ENCODE assay signal across 14 cellular contexts in genomic region chr7:82410461-82410860, GRCh38. TPM values are rescaled to one million over a fixed set of nuclear protein-coding genes. Genes with fewer than 3 reads are reported as not detected.
DNase-seq lines count a peak whose midpoint lies in the region; ATAC-seq and TF ChIP-seq lines count a peak whose summit lies in the region.
"Had no signal": no experiment of that assay in that cellular context is flagged by ENCODE, and none has a peak within 500 bp of the region (broad histone marks: within the 10 kb centered on the region; RNA-seq: fewer than 3 reads in every experiment).

No MANE protein-coding gene starts in this region.

- no peaks in the 10 kb centered on the region for H3K36me3 ChIP-seq in cardiac muscle cell
- no peaks in the 10 kb centered on the region for H3K36me3 ChIP-seq in ovary
- H3K36me3 ChIP-seq: ascending aorta, Peyer's patch, tibial nerve had no signal

- no peaks in the 10 kb centered on the region for H3K36me3 Mint-ChIP-seq in stimulated activated naive B cell treated with anti-CD40 and anti-IgM and Interleukin-4, amounts not matched to agents 10 μg/mL and 1 μg/mL and 100 μg/mL, for 72 hours
- H3K36me3 Mint-ChIP-seq: CD14-positive monocyte had no signal

- H3K4me1 ChIP-seq in cardiac muscle cell (ENCODE audit: low read depth) (peaks cover 32% of the 10 kb centered on the region), ovary (ENCODE audit: insufficient read depth) (peaks cover 2% of the 10 kb centered on the region)
- H3K4me1 ChIP-seq: ascending aorta, Peyer's patch, tibial nerve had no signal

- intact Hi-C loops in ovary (cut with DNase I), result no loop called here

- DNase-seq in NCI-H1105 treated with DMSO at 0.1 percent for 48 hours (lab: John Stamatoyannopoulos, UW) (peak; percentile 94), NCI-H510A treated with DMSO at 0.1 percent for 48 hours (lab: John Stamatoyannopoulos, UW) (peak; percentile 63), cardiac muscle cell (ENCODE audit: low read depth in 1 of 2, low spot score in 1 of 2) (peak in 1 of 2 donors; percentile 81), putamen (ENCODE audit: low spot score) (peak; percentile 74), ovary (no peak), CD1c-positive myeloid dendritic cell (ENCODE audit: extremely low spot score) (no peak)
- no peak for DNase-seq in stimulated activated naive B cell treated with anti-CD40 and anti-IgM and Interleukin-4, amounts not matched to agents 10 μg/mL and 1 μg/mL and 100 μg/mL, for 72 hours
- no peak for DNase-seq in activated naive CD4-positive, alpha-beta T cell treated with anti-CD3 and anti-CD28 coated beads, Interleukin-2, amount 50 U/mL, for 16 hours
- DNase-seq: activated CD8-positive, alpha-beta memory T cell treated with anti-CD3 and anti-CD28 coated beads, Interleukin-2, amount 50 U/mL, for 4 hours; Peyer's patch had no signal

- H3K27me3 Mint-ChIP-seq in stimulated activated naive B cell treated with anti-CD40 and anti-IgM and Interleukin-4, amounts not matched to agents 10 μg/mL and 1 μg/mL and 100 μg/mL, for 72 hours, result no peaks in the 10 kb centered on the region

- no peak for TF ChIP-seq POLR2A in ovary (IDR thresholded peaks at IDR 0.05)

- H3K27me3 ChIP-seq in cardiac muscle cell (no peaks in the 10 kb centered on the region), ovary (no peaks in the 10 kb centered on the region)
- H3K27me3 ChIP-seq: ascending aorta, Peyer's patch, tibial nerve had no signal

- no peaks in the 10 kb centered on the region for H3K9me3 Mint-ChIP-seq in stimulated activated naive B cell treated with anti-CD40 and anti-IgM and Interleukin-4, amounts not matched to agents 10 μg/mL and 1 μg/mL and 100 μg/mL, for 72 hours

- peak overlapping the region; percentile 18 for H3K4me3 ChIP-seq in cardiac muscle cell
- H3K4me3 ChIP-seq in ovary, result no peak overlapping the region
- H3K4me3 ChIP-seq: Peyer's patch, tibial nerve had no signal

- no peaks in the 10 kb centered on the region for H3K4me1 Mint-ChIP-seq in stimulated activated naive B cell treated with anti-CD40 and anti-IgM and Interleukin-4, amounts not matched to agents 10 μg/mL and 1 μg/mL and 100 μg/mL, for 72 hours
- H3K4me1 Mint-ChIP-seq: CD14-positive monocyte had no signal

- H3K9me3 ChIP-seq in cardiac muscle cell (ENCODE audit: low read depth) (no peaks in the 10 kb centered on the region), ovary (no peaks in the 10 kb centered on the region)
- H3K9me3 ChIP-seq: ascending aorta, Peyer's patch, tibial nerve had no signal

- 94% methylated on average over 10 of the region's 10 CpGs for WGBS in ovary, 3 donors

- H3K4me3 Mint-ChIP-seq in stimulated activated naive B cell treated with anti-CD40 and anti-IgM and Interleukin-4, amounts not matched to agents 10 μg/mL and 1 μg/mL and 100 μg/mL, for 72 hours, result no peak overlapping the region
- H3K4me3 Mint-ChIP-seq: CD14-positive monocyte had no signal

- ATAC-seq in stimulated activated naive B cell treated with anti-CD40 and anti-IgM and Interleukin-4, amounts not matched to agents 10 μg/mL and 1 μg/mL and 100 μg/mL, for 72 hours (replicated peaks), result no peak

- TF ChIP-seq CTCF in cardiac muscle cell (IDR thresholded peaks at IDR 0.05; ENCODE audit: low read depth, low read length) (no peak), ovary (IDR thresholded peaks at IDR 0.05) (no peak)

- no peak overlapping the region for H3K27ac Mint-ChIP-seq in stimulated activated naive B cell treated with anti-CD40 and anti-IgM and Interleukin-4, amounts not matched to agents 10 μg/mL and 1 μg/mL and 100 μg/mL, for 72 hours
- H3K27ac Mint-ChIP-seq: CD14-positive monocyte had no signal

- H3K27ac ChIP-seq in cardiac muscle cell, result peak overlapping the region; percentile 93
- H3K27ac ChIP-seq in ovary, result no peak overlapping the region
- H3K27ac ChIP-seq: ascending aorta, epithelial cell of prostate, tibial nerve had no signal

- TF ChIP-seq EP300 in ovary (IDR thresholded peaks at IDR 0.05), result no peak

RNA-seq across cellular contexts. Expression of gene CACNA2D1, which starts 33.1 kb away (rescaled TPM):
- total RNA-seq in cardiac muscle cell (11.8 and 20.3 TPM in 2 replicates), ovary (10 to 100 TPM; 12.2 to 30.9 (median 18.8) TPM)
- polyA plus RNA-seq in cardiac muscle cell (4.5 and 8.1 TPM in 2 replicates), ovary (10 to 100 TPM in 1 of 2 donors, 1 to 10 TPM in 1; 6.6 to 34.2 TPM)

Comparison
In these comparisons a context has a peak if more than half of its experiments do, and no peak if none do; other contexts are left out.
1. DNase-seq: peak in NCI-H1105 treated with DMSO at 0.1 percent for 48 hours (single experiment), NCI-H510A treated with DMSO at 0.1 percent for 48 hours (single experiment) and putamen (single experiment); none in ovary (0 of 5), stimulated activated naive B cell treated with anti-CD40 and anti-IgM and Interleukin-4, amounts not matched to agents 10 μg/mL and 1 μg/mL and 100 μg/mL, for 72 hours (single experiment), activated naive CD4-positive, alpha-beta T cell treated with anti-CD3 and anti-CD28 coated beads, Interleukin-2, amount 50 U/mL, for 16 hours (single experiment) and CD1c-positive myeloid dendritic cell (single experiment).